ENCODE assay signal across 17 cellular contexts in the genomic region with DNA sequence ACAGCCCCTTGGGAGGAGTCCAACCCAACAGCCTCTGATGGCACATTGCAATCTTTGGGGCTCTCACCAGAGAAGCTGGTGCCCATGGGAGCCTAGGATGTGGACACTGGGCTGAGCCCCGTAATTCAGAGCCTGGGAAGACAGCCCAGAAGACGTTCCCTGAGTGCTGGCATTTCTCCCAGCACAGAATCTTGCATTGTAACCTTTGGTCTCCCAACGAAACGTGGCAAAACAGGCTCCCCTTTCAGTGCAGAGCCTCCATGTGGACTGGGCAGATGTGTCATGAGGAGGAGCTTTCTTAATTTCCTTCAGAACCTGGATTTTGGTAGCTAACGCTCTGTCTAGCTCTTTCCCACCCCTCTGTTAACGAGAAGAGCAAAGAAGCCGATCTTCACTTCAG. TPM values are rescaled to one million over a fixed set of nuclear protein-coding genes. Genes with fewer than 3 reads are reported as not detected.
DNase-seq lines count a peak whose midpoint lies in the region; ATAC-seq and TF ChIP-seq lines count a peak whose summit lies in the region.
"Had no signal": no experiment of that assay in that cellular context is flagged by ENCODE, and none has a peak within 500 bp of the region (broad histone marks: within the 10 kb centered on the region; RNA-seq: fewer than 3 reads in every experiment).

No MANE protein-coding gene starts in this region.

- TF ChIP-seq CTCF in CD4-positive, alpha-beta T cell (IDR thresholded peaks at IDR 0.05), result no peak
- TF ChIP-seq CTCF in upper lobe of right lung (IDR thresholded peaks at IDR 0.05), result no peak

- no peak overlapping the region for H3K4me3 ChIP-seq in upper lobe of right lung
- H3K4me3 ChIP-seq: heart left ventricle had no signal

- H3K4me1 ChIP-seq in upper lobe of right lung, result peaks cover 5% of the 10 kb centered on the region

- H3K4me3 Mint-ChIP-seq in CD4-positive, alpha-beta T cell, result no peak overlapping the region
- H3K4me3 Mint-ChIP-seq in central memory CD8-positive, alpha-beta T cell, result no peak overlapping the region
- no peak overlapping the region for H3K4me3 Mint-ChIP-seq in naive thymus-derived CD8-positive, alpha-beta T cell

- peaks cover 32% of the 10 kb centered on the region for H3K36me3 Mint-ChIP-seq in CD4-positive, alpha-beta T cell (ENCODE audit: low read depth)
- H3K36me3 Mint-ChIP-seq in central memory CD8-positive, alpha-beta T cell (ENCODE audit: insufficient read depth), result peaks cover 10% of the 10 kb centered on the region
- peaks cover 0 to 18% (median 7%) of the 10 kb centered on the region in 3 donors for H3K36me3 Mint-ChIP-seq in naive thymus-derived CD8-positive, alpha-beta T cell

- intact Hi-C loops in CD4-positive, alpha-beta T cell (cut with DNase I, micrococcal nuclease), result no loop called here
- intact Hi-C loops in upper lobe of right lung (cut with DNase I), result no loop called here

- H3K4me1 Mint-ChIP-seq in CD4-positive, alpha-beta T cell (ENCODE audit: low read depth), result peaks cover 17% of the 10 kb centered on the region
- H3K4me1 Mint-ChIP-seq in central memory CD8-positive, alpha-beta T cell, result peaks cover 74% of the 10 kb centered on the region
- H3K4me1 Mint-ChIP-seq in naive thymus-derived CD8-positive, alpha-beta T cell, result peaks cover 6 to 18% (median 11%) of the 10 kb centered on the region in 4 donors

- H3K36me3 ChIP-seq in upper lobe of right lung, result no peaks in the 10 kb centered on the region

- no peak overlapping the region for H3K27ac ChIP-seq in CD4-positive, alpha-beta T cell (ENCODE audit: low read depth, low read length)
- H3K27ac ChIP-seq in upper lobe of right lung, result no peak overlapping the region
- H3K27ac ChIP-seq: HL-60 had no signal

- POLR2A ChIA-PET in CD4-positive, alpha-beta T cell (lab: Charles Lee), result interaction anchor here (0.6 to 1.5 kb wide), 2 partner anchors 7 to 29 kb away, joined by 3 read pairs; no protein-coding TSS in a partner anchor
- POLR2A ChIA-PET in naive thymus-derived CD8-positive, alpha-beta T cell (lab: Charles Lee), result no interaction called here

- CTCF ChIA-PET in CD4-positive, alpha-beta T cell (lab: Charles Lee), result interaction anchor here (0.9 to 1.4 kb wide), 2 partner anchors 18 to 24 kb away, joined by 3 read pairs; no protein-coding TSS in a partner anchor

- H3K9me3 ChIP-seq in CD4-positive, alpha-beta T cell (ENCODE audit: control insufficient read depth, low read length), result no peaks in the 10 kb centered on the region
- H3K9me3 ChIP-seq in upper lobe of right lung, result no peaks in the 10 kb centered on the region
- H3K9me3 ChIP-seq: heart left ventricle had no signal

- no peaks in the 10 kb centered on the region for H3K27me3 Mint-ChIP-seq in CD4-positive, alpha-beta T cell
- no peaks in the 10 kb centered on the region for H3K27me3 Mint-ChIP-seq in central memory CD8-positive, alpha-beta T cell
- no peaks in the 10 kb centered on the region for H3K27me3 Mint-ChIP-seq in naive thymus-derived CD8-positive, alpha-beta T cell

- no peaks in the 10 kb centered on the region for H3K27me3 ChIP-seq in CD4-positive, alpha-beta T cell (ENCODE audit: control insufficient read depth, insufficient read depth, low read length)
- no peaks in the 10 kb centered on the region for H3K27me3 ChIP-seq in upper lobe of right lung

- ATAC-seq in CD4-positive, alpha-beta T cell (ENCODE audit: poor library complexity), result no peak
- ATAC-seq in HG02763 (IDR thresholded peaks at IDR 0.05; ENCODE audit: unreplicated experiment) (peak; percentile 6), upper lobe of right lung (no peak)
- ATAC-seq in central memory CD8-positive, alpha-beta T cell (replicated peaks; ENCODE audit: extremely low read depth, poor library complexity, severe bottlenecking), result no peak
- no peak for ATAC-seq in naive thymus-derived CD8-positive, alpha-beta T cell
- ATAC-seq: heart left ventricle had no signal

- peak overlapping the region; percentile 56 for H3K27ac Mint-ChIP-seq in CD4-positive, alpha-beta T cell
- H3K27ac Mint-ChIP-seq in central memory CD8-positive, alpha-beta T cell (ENCODE audit: low read depth), result peak overlapping the region; percentile 93
- H3K27ac Mint-ChIP-seq in naive thymus-derived CD8-positive, alpha-beta T cell, result peak overlapping the region in 6 of 10 donors; percentile 6 to 67 (median 54)

- DNase-seq in CD4-positive, alpha-beta T cell, result no peak
- DNase-seq in central memory CD8-positive, alpha-beta T cell (ENCODE audit: low spot score in 2 of 2), result no peak
- no peak for DNase-seq in naive thymus-derived CD8-positive, alpha-beta T cell
- DNase-seq in stimulated activated naive CD4-positive, alpha-beta T cell (lab: John Stamatoyannopoulos, UW), result no peak
- DNase-seq in upper lobe of right lung, result no peak
- no peak for DNase-seq in AG20443 (ENCODE audit: low spot score)
- DNase-seq: activated CD8-positive, alpha-beta memory T cell treated with anti-CD3 and anti-CD28 coated beads, Interleukin-2, amount 50 U/mL, for 4 hours; GDM1; heart left ventricle; Kasumi-1; NCI-H187; stimulated activated CD4-positive, alpha-beta T cell treated with anti-CD3 and anti-CD28 coated beads, Interleukin-4, amount 100 ng/mL, for 1 hour; T1000 had no signal

- no peaks in the 10 kb centered on the region for H3K9me3 Mint-ChIP-seq in CD4-positive, alpha-beta T cell
- no peaks in the 10 kb centered on the region for H3K9me3 Mint-ChIP-seq in central memory CD8-positive, alpha-beta T cell
- H3K9me3 Mint-ChIP-seq in naive thymus-derived CD8-positive, alpha-beta T cell, result no peaks in the 10 kb centered on the region

RNA-seq across cellular contexts. Expression of a gene that starts 26.3 kb away (rescaled TPM):
- total RNA-seq in CD4-positive, alpha-beta T cell, result 1 to 10 TPM; 6.7 to 7.8 TPM
- total RNA-seq in naive thymus-derived CD8-positive, alpha-beta T cell, result 1 to 10 TPM; 5.5 to 5.7 TPM
- 10 to 100 TPM; 22.7 to 32.2 (median 26.1) TPM for polyA plus RNA-seq in naive thymus-derived CD8-positive, alpha-beta T cell
- total RNA-seq in upper lobe of right lung, result 4.9 TPM
- total RNA-seq: astrocyte, renal cortical epithelial cell had no signal

RNA-seq across cellular contexts. Expression of a gene that starts 29.9 kb away (rescaled TPM):
- 1 to 10 TPM in 1 of 2 experiments, under 1 TPM in 1; 0.71 to 2.3 TPM for total RNA-seq in CD4-positive, alpha-beta T cell
- 1 to 10 TPM; 2.1 to 3.8 TPM for total RNA-seq in naive thymus-derived CD8-positive, alpha-beta T cell
- 1 to 10 TPM in 1 of 3 donors, under 1 TPM in 1, not detected in 1; 0.80 to 1.4 TPM for polyA plus RNA-seq in naive thymus-derived CD8-positive, alpha-beta T cell
- total RNA-seq in upper lobe of right lung, result 28.6 TPM
